ENCODE assay signal across 19 cellular contexts in the genomic region with DNA sequence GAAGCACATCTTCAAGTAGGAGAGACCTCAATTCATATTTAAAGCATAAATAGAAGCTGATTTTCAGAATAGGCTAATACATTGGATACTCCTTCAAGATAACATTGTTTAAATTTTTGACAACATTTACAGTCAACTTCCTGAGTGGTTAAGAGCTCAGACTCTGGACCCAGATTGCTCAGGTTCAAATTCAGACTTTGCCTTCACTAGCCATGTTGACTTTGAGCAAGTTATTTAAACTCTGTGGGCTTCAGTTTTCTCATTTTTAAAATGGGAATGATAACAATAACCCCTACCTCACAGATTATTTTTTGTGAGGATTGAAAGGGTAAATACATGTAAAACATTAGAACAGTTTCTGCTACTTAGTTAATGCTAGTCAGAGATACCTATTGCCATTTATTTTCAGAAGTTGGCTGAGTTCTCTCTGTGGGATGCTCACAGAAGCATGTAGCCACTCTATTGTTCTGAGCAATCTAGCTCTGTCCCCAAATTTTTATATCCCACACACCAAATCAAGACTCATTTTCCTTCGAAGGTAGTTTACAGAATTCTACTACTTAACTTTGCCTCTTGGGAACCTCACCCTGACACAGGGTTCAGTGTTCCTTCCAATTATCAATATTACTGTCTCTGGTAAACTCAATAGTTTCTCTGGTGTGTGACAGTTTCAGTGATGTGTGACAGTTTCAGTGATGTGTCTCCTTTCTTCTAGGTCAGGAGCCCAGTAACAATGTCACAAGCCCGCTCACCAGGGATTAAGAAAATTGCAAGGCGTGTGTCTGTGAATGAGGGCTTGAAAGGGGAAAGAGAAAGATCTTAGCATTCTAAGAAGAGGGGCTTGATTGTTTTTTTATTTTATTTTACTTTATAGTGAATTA.
A peak's percentile ranks its signal among the peaks of the same experiment; 100 is the strongest.
DNase-seq lines count a peak whose midpoint lies in the region; ATAC-seq, FAIRE-seq and TF ChIP-seq lines count a peak whose summit lies in the region.
"Had no signal": no experiment of that assay in that cellular context is flagged by ENCODE, and none has a peak within 500 bp of the region (broad histone marks: within the 10 kb centered on the region; RNA-seq: fewer than 3 reads in every experiment).

No MANE protein-coding gene starts in this region.

- BruUV-seq in A673 (replicated peaks; lab: Mats Ljungman, UMichigan) = no TSS peak

- no peaks in the 10 kb centered on the region for H3K27me3 ChIP-seq in A673 (replicated peaks; ENCODE audit: insufficient read depth, low read depth, low read length, poor library complexity)
- H3K27me3 ChIP-seq: Peyer's patch, transverse colon had no signal

- no peak overlapping the region for H3K4me3 Mint-ChIP-seq in type B pancreatic cell
- H3K4me3 Mint-ChIP-seq: activated T-helper 1 cell treated with anti-CD3 and anti-CD28 coated beads, Interleukin-12 subunit alpha, Interleukin-12 subunit beta, Interleukin-2, Interleukin-4 antibody, amounts not matched to agents 30 ng/mL and 10 ng/mL and 1 ng/mL, durations not matched to agents 14 hours and 24 hours and 36 hours; T-helper 1 cell treated with Interleukin-12 subunit alpha and Interleukin-12 subunit beta and Interleukin-4 antibody, amounts not matched to agents 30 μg/mL and 1 μg/mL, for 36 hours had no signal

- DNase-seq in GM18507 (ENCODE audit: extremely low spot score, insufficient read length, low read depth) (no peak), NCI-H1105 (lab: John Stamatoyannopoulos, UW) (no peak), type B pancreatic cell (ENCODE audit: extremely low spot score, unreplicated experiment) (no peak), A673 (ENCODE audit: low spot score) (no peak), nucleus accumbens (lab: John Stamatoyannopoulos, UW) (no peak)
- DNase-seq: activated CD4-positive, alpha-beta T cell treated with anti-CD3 and anti-CD28 coated beads for 48 hours; anterior cingulate cortex; DMS 273 treated with DMSO at 0.1 percent for 48 hours; lower lobe of right lung; NCI-H1048; NCI-H345; occipital lobe; Peyer's patch; transverse colon had no signal

- POLR2A ChIA-PET in A673 (lab: Charles Lee; ENCODE audit: low non-redundant PET) = no interaction called here

- peaks cover 7% of the 10 kb centered on the region for H3K4me1 ChIP-seq in A673 (ENCODE audit: insufficient read depth, low read length, poor library complexity, severe bottlenecking)
- H3K4me1 ChIP-seq: lower lobe of right lung, Peyer's patch, transverse colon had no signal

- peak; percentile 86 for FAIRE-seq in GM18507 (lab: Jason Lieb, UNC)

- H3K27ac ChIP-seq in A673 (ENCODE audit: low read depth, low read length, poor library complexity, severe bottlenecking) = no peak overlapping the region
- H3K27ac ChIP-seq: lower lobe of right lung, Peyer's patch, transverse colon had no signal

- peaks cover 4% of the 10 kb centered on the region for H3K4me1 Mint-ChIP-seq in type B pancreatic cell (ENCODE audit: unreplicated experiment)

- intact Hi-C loops in A673 (cut with micrococcal nuclease; ENCODE audit: unreplicated experiment) = no loop called here

- TF ChIP-seq CTCF in type B pancreatic cell (conservative IDR thresholded peaks at IDR 0.05) (no peak), A673 (conservative IDR thresholded peaks at IDR 0.05; ENCODE audit: low read depth, low read length) (no peak)

- H3K36me3 ChIP-seq in A673 (ENCODE audit: insufficient read depth, low read length, poor library complexity, severe bottlenecking) = no peaks in the 10 kb centered on the region
- H3K36me3 ChIP-seq: lower lobe of right lung, Peyer's patch, transverse colon had no signal

- no peaks in the 10 kb centered on the region for H3K9me3 Mint-ChIP-seq in type B pancreatic cell
- H3K9me3 Mint-ChIP-seq: activated T-helper 1 cell treated with anti-CD3 and anti-CD28 coated beads, Interleukin-12 subunit alpha, Interleukin-12 subunit beta, Interleukin-2, Interleukin-4 antibody, amounts not matched to agents 30 ng/mL and 10 ng/mL and 1 ng/mL, durations not matched to agents 14 hours and 24 hours and 36 hours; T-helper 1 cell treated with Interleukin-12 subunit alpha and Interleukin-12 subunit beta and Interleukin-4 antibody, amounts not matched to agents 30 μg/mL and 1 μg/mL, for 36 hours had no signal

- H3K27ac Mint-ChIP-seq in type B pancreatic cell = no peak overlapping the region
- H3K27ac Mint-ChIP-seq: activated T-helper 1 cell treated with anti-CD3 and anti-CD28 coated beads, Interleukin-12 subunit alpha, Interleukin-12 subunit beta, Interleukin-2, Interleukin-4 antibody, amounts not matched to agents 30 ng/mL and 10 ng/mL and 1 ng/mL, durations not matched to agents 14 hours and 24 hours and 36 hours; T-helper 1 cell treated with Interleukin-12 subunit alpha and Interleukin-12 subunit beta and Interleukin-4 antibody, amounts not matched to agents 30 μg/mL and 1 μg/mL, for 36 hours had no signal

- CTCF ChIA-PET in A673 (lab: Charles Lee) = no interaction called here

- H3K4me3 ChIP-seq in A673 (ENCODE audit: low read depth, low read length, poor library complexity, severe bottlenecking) = no peak overlapping the region
- H3K4me3 ChIP-seq: lower lobe of right lung, Peyer's patch, transverse colon had no signal

- peak; percentile 72 for ATAC-seq in GM19467 (IDR thresholded peaks at IDR 0.05; ENCODE audit: unreplicated experiment)
- peak; percentile 84 for ATAC-seq in HG02852 (IDR thresholded peaks at IDR 0.05; ENCODE audit: unreplicated experiment)
- ATAC-seq in HG03469 (IDR thresholded peaks at IDR 0.05; ENCODE audit: unreplicated experiment) = peak; percentile 69
- ATAC-seq: lower lobe of right lung had no signal

- H3K9me3 ChIP-seq in A673 (ENCODE audit: low read depth, low read length, poor library complexity, severe bottlenecking) = no peaks in the 10 kb centered on the region
- H3K9me3 ChIP-seq: lower lobe of right lung, Peyer's patch, transverse colon had no signal

- H3K27me3 Mint-ChIP-seq in type B pancreatic cell = no peaks in the 10 kb centered on the region

- no peaks in the 10 kb centered on the region for H3K36me3 Mint-ChIP-seq in type B pancreatic cell
